In genomic region chr6:151075943-151076555, GRCh38 we compare ENCODE assay signal across 21 cellular contexts.
DNase-seq lines count a peak whose midpoint lies in the region; ATAC-seq, FAIRE-seq and TF ChIP-seq lines count a peak whose summit lies in the region.
"Had no signal": no experiment of that assay in that cellular context is flagged by ENCODE, and none has a peak within 500 bp of the region (broad histone marks: within the 10 kb centered on the region; RNA-seq: fewer than 3 reads in every experiment).

No MANE protein-coding gene starts in this region.

- H3K27me3 Mint-ChIP-seq in glutamatergic neuron (ENCODE audit: unreplicated experiment) = peaks cover 2% of the 10 kb centered on the region
- H3K27me3 Mint-ChIP-seq in activated naive CD4-positive, alpha-beta T cell treated with anti-CD3 and anti-CD28 coated beads for 36 hours (ENCODE audit: low read depth) = no peaks in the 10 kb centered on the region
- H3K27me3 Mint-ChIP-seq: CD8-positive, alpha-beta memory T cell; IgD-negative memory B cell had no signal

- H4K5ac ChIP-seq in H1 (ENCODE audit: insufficient read length, low read depth, low read length) = no peak overlapping the region

- no peak overlapping the region for H3K18ac ChIP-seq in H1 (ENCODE audit: extremely low read depth, low read length)

- BruUV-seq in PC-3 (replicated peaks; lab: Mats Ljungman, UMichigan) = no TSS peak

- H3K27ac Mint-ChIP-seq in glutamatergic neuron (ENCODE audit: unreplicated experiment) = no peak overlapping the region
- no peak overlapping the region for H3K27ac Mint-ChIP-seq in activated naive CD4-positive, alpha-beta T cell treated with anti-CD3 and anti-CD28 coated beads for 36 hours
- H3K27ac Mint-ChIP-seq: CD8-positive, alpha-beta memory T cell; IgD-negative memory B cell had no signal

- H2BK5ac ChIP-seq in H1 (ENCODE audit: low read depth, low read length) = no peak overlapping the region

- no peak overlapping the region for H2BK120ac ChIP-seq in H1 (replicated peaks; ENCODE audit: low read depth, low read length)

- no peak overlapping the region for H2BK20ac ChIP-seq in H1 (ENCODE audit: low read length)

- H3K27ac ChIP-seq in PC-3 (ENCODE audit: low read length) (peak overlapping the region; percentile 93), H1 (ENCODE audit: low read depth, low read length) (no peak overlapping the region)
- H3K27ac ChIP-seq: GM23248 had no signal

- H3K36me3 Mint-ChIP-seq in glutamatergic neuron (ENCODE audit: unreplicated experiment) = peaks cover 15% of the 10 kb centered on the region
- H3K36me3 Mint-ChIP-seq in activated naive CD4-positive, alpha-beta T cell treated with anti-CD3 and anti-CD28 coated beads for 36 hours (ENCODE audit: low read depth) = peaks cover 55% of the 10 kb centered on the region

- H3K4me2 ChIP-seq in PC-3 (ENCODE audit: low read length) (peak overlapping the region; percentile 46), H1 (ENCODE audit: insufficient read depth in 1 of 2, low read depth in 2 of 2, low read length in 2 of 2) (no peak overlapping the region)

- POLR2A ChIA-PET in PC-3 (lab: Charles Lee; ENCODE audit: unreplicated experiment) (no interaction called here), H1 (lab: Charles Lee; ENCODE audit: partially characterized antibody) (no interaction called here)

- no peak overlapping the region for H3K23ac ChIP-seq in H1 (ENCODE audit: insufficient read length)

- no peak overlapping the region for H2BK15ac ChIP-seq in H1 (ENCODE audit: low read length)

- no peak overlapping the region for H3K4me3 Mint-ChIP-seq in glutamatergic neuron (ENCODE audit: unreplicated experiment)
- no peak overlapping the region for H3K4me3 Mint-ChIP-seq in activated naive CD4-positive, alpha-beta T cell treated with anti-CD3 and anti-CD28 coated beads for 36 hours
- H3K4me3 Mint-ChIP-seq: CD8-positive, alpha-beta memory T cell; IgD-negative memory B cell had no signal

- H3K4me1 Mint-ChIP-seq in glutamatergic neuron (ENCODE audit: low read depth, unreplicated experiment) = peaks cover 4% of the 10 kb centered on the region
- H3K4me1 Mint-ChIP-seq in activated naive CD4-positive, alpha-beta T cell treated with anti-CD3 and anti-CD28 coated beads for 36 hours (ENCODE audit: low read depth) = no peaks in the 10 kb centered on the region
- H3K4me1 Mint-ChIP-seq: CD8-positive, alpha-beta memory T cell had no signal

- H3K9ac ChIP-seq in PC-3 (ENCODE audit: low read length) (peak overlapping the region; percentile 67), H1 (replicated peaks in 1 of 4; ENCODE audit: extremely low read depth in 1 of 4, low read depth in 3 of 4, low read length in 3 of 4) (no peak overlapping the region)
- H3K9ac ChIP-seq: GM23248 had no signal

- H3K36me3 ChIP-seq in PC-3 (ENCODE audit: low read depth, low read length) (peaks cover 5% of the 10 kb centered on the region; the same call in 1 of the 2 replicates), H1 (ENCODE audit: control insufficient read depth in 2 of 4, insufficient read depth in 4 of 4, low read length in 3 of 4) (no peaks in the 10 kb centered on the region)

- 86% methylated on average over 4 of the region's 4 CpGs; no CpG with 5 or more reads in 1 of the 2 experiments for WGBS in H1 (ENCODE audit: extremely low coverage in 1 of 2, insufficient coverage in 1 of 2, insufficient read length in 1 of 2, insufficient replicate concordance in 2 of 2, low coverage in 1 of 2, low lambda C conversion rate in 2 of 2, missing lambda C conversion rate in 1 of 2), 2 experiments

- TF ChIP-seq CTCF in PC-3 (conservative IDR thresholded peaks at IDR 0.05; ENCODE audit: low read depth, low read length) (no peak), H1 (IDR thresholded peaks at IDR 0.05; ENCODE audit: control extremely low read depth in 1 of 3, insufficient read depth in 1 of 3, low read depth in 1 of 3, low read length in 3 of 3) (no peak), glutamatergic neuron (IDR thresholded peaks at IDR 0.05; ENCODE audit: partially characterized antibody, unreplicated experiment) (no peak)

- no peaks in the 10 kb centered on the region for H3K9me2 ChIP-seq in PC-3 (replicated peaks; ENCODE audit: low read length)

- H2AK5ac ChIP-seq in H1 (ENCODE audit: low read depth, low read length) = no peak overlapping the region

- H3K4me1 ChIP-seq in PC-3 (ENCODE audit: insufficient read depth, low read length) (peaks cover 22% of the 10 kb centered on the region), H1 (replicated peaks in 1 of 4; ENCODE audit: control insufficient read depth in 3 of 4, insufficient read depth in 4 of 4, low read length in 3 of 4) (no peaks in the 10 kb centered on the region)

- H4K8ac ChIP-seq in H1 (ENCODE audit: extremely low read depth, insufficient read depth, low read length) = peak overlapping the region; percentile 1; the same call in 1 of the 2 replicates

- ATAC-seq in PC-3 = no peak

- peaks cover 5% of the 10 kb centered on the region for H3K9me3 Mint-ChIP-seq in glutamatergic neuron (ENCODE audit: unreplicated experiment)
- peaks cover 11% of the 10 kb centered on the region for H3K9me3 Mint-ChIP-seq in activated naive CD4-positive, alpha-beta T cell treated with anti-CD3 and anti-CD28 coated beads for 36 hours

- H2AFZ ChIP-seq in PC-3 (ENCODE audit: low read length) (no peak overlapping the region), H1 (ENCODE audit: low read length) (no peak overlapping the region)
- H2AFZ ChIP-seq: GM23248 had no signal

- no peak for FAIRE-seq in H1 (lab: Jason Lieb, UNC)
- FAIRE-seq: D721Med had no signal

- no peak for TF ChIP-seq EP300 in H1 (IDR thresholded peaks at IDR 0.05; ENCODE audit: borderline replicate concordance in 1 of 2, low read depth in 2 of 2, low read length in 2 of 2)

- H3K14ac ChIP-seq in H1 (ENCODE audit: insufficient read length) = no peak overlapping the region

- TF ChIP-seq RAD21 in H1 (IDR thresholded peaks at IDR 0.05 in 1 of 2, conservative IDR thresholded peaks at IDR 0.05 in 1 of 2; ENCODE audit: low read depth in 2 of 2, low read length in 2 of 2) = no peak

- H3F3A ChIP-seq in PC-3 (ENCODE audit: low read length, unreplicated experiment) = no peaks in the 10 kb centered on the region

- intact Hi-C loops in PC-3 (cut with micrococcal nuclease) = no loop called here
- intact Hi-C loops in posterior vena cava (cut with DNase I) = loop anchor here in 1 of 2 donors (1.0 kb wide), 1 partner anchor 18 kb away; no protein-coding TSS in a partner anchor
- intact Hi-C loops in activated naive CD4-positive, alpha-beta T cell treated with anti-CD3 and anti-CD28 coated beads for 36 hours (cut with micrococcal nuclease) = no loop called here

- H3K79me2 ChIP-seq in PC-3 (ENCODE audit: low read length) (no peaks in the 10 kb centered on the region), H1 (ENCODE audit: control insufficient read depth in 1 of 2, insufficient read depth in 2 of 2, low read length in 2 of 2) (no peaks in the 10 kb centered on the region)

- no peak for TF ChIP-seq POLR2A in H1 (IDR thresholded peaks at IDR 0.05; ENCODE audit: control extremely low read depth in 1 of 2, low read depth in 2 of 2, low read length in 2 of 2)

- CTCF ChIA-PET in PC-3 (lab: Charles Lee) (no interaction called here), H1 (lab: Charles Lee; ENCODE audit: partially characterized antibody) (interaction anchor here (0.6 to 2.2 kb wide), 5 partner anchors 11 to 597 kb away, joined by 3 to 6 read pairs (median 3); no protein-coding TSS in a partner anchor)
- CTCF ChIA-PET in activated naive CD4-positive, alpha-beta T cell treated with anti-CD3 and anti-CD28 coated beads for 36 hours (lab: Charles Lee) = no interaction called here

- H3K27me3 ChIP-seq in PC-3 (ENCODE audit: low read length) = no peaks in the 10 kb centered on the region
- H3K27me3 ChIP-seq in H1 (replicated peaks in 1 of 4; ENCODE audit: control insufficient read depth in 3 of 4, extremely low read depth in 1 of 4, insufficient read depth in 3 of 4, low read length in 3 of 4) = no peaks in the 10 kb centered on the region

- peak; percentile 30 for DNase-seq in EH (ENCODE audit: low read depth)
- DNase-seq in PC-3 = no peak
- DNase-seq in H1 (ENCODE audit: low read depth in 1 of 2, low spot score in 2 of 2) = no peak
- DNase-seq in posterior vena cava (ENCODE audit: low spot score) = peak; percentile 32
- DNase-seq in glutamatergic neuron = no peak
- DNase-seq in NCI-H1694 (lab: John Stamatoyannopoulos, UW) = no peak
- DNase-seq in activated naive CD4-positive, alpha-beta T cell treated with anti-CD3 and anti-CD28 coated beads for 36 hours = no peak
- DNase-seq in DMS 273 (lab: John Stamatoyannopoulos, UW; ENCODE audit: unreplicated experiment) = no peak
- DNase-seq: ACHN; C1 segment of cervical spinal cord; CD8-positive, alpha-beta memory T cell; DMS79 treated with DMSO at 0.1 percent for 48 hours; Kasumi-1; NCI-H1105; NCI-H2081 treated with DMSO at 0.1 percent for 48 hours; NCI-H510A treated with DMSO at 0.1 percent for 48 hours; NCI-H774; SIG-M5 had no signal

- H4K91ac ChIP-seq in H1 (replicated peaks; ENCODE audit: insufficient read length, low read length) = no peak overlapping the region

- H3K4me3 ChIP-seq in PC-3 (ENCODE audit: low read length) = no peak overlapping the region
- H3K4me3 ChIP-seq in H1 (ENCODE audit: extremely low read depth in 1 of 4, insufficient read depth in 2 of 4, low read depth in 3 of 4, low read length in 4 of 4) = no peak overlapping the region
- H3K4me3 ChIP-seq: GM23248 had no signal

- H3K23me2 ChIP-seq in H1 (ENCODE audit: low read depth, low read length) = no peaks in the 10 kb centered on the region

- H3K9me3 ChIP-seq in PC-3 (ENCODE audit: low read length) (no peaks in the 10 kb centered on the region), H1 (ENCODE audit: insufficient read depth in 2 of 2, low read depth in 1 of 2, low read length in 1 of 2) (peaks cover 0 to 2% of the 10 kb centered on the region in 2 experiments; a peak in 1 of 4 replicates)

- no peak overlapping the region for H3K56ac ChIP-seq in H1 (replicated peaks; ENCODE audit: insufficient read length, low read depth, low read length)

- H3K4ac ChIP-seq in H1 (replicated peaks; ENCODE audit: insufficient read length, low read depth, low read length) = no peak overlapping the region

- H2BK12ac ChIP-seq in H1 (ENCODE audit: low read depth, low read length) = no peak overlapping the region

- no peaks in the 10 kb centered on the region for H3K79me1 ChIP-seq in H1 (ENCODE audit: low read depth, low read length)

- H4K20me1 ChIP-seq in PC-3 (ENCODE audit: low read length) = no peaks in the 10 kb centered on the region
- no peaks in the 10 kb centered on the region for H4K20me1 ChIP-seq in H1 (replicated peaks in 1 of 2; ENCODE audit: control insufficient read depth in 1 of 2, insufficient read depth in 2 of 2, low read length in 2 of 2)

TF ChIP-seq in H1, 55 proteins besides CTCF, POLR2A, EP300 and RAD21 (continues in another document):
- TF ChIP-seq USF2 (IDR thresholded peaks at IDR 0.05; ENCODE audit: low read length) (no peak), POU5F1 (IDR thresholded peaks at IDR 0.05; ENCODE audit: low read depth, low read length) (no peak)

Comparison
In these comparisons a context has a peak if more than half of its experiments do, and no peak if none do; other contexts are left out.
1. DNase-seq: peak in EH (single experiment) and posterior vena cava (single experiment); none in PC-3 (single experiment), H1 (0 of 2), glutamatergic neuron (single experiment), NCI-H1694 (single experiment), activated naive CD4-positive, alpha-beta T cell treated with anti-CD3 and anti-CD28 coated beads for 36 hours (single experiment) and DMS 273 (single experiment).